Comparison of ENCODE assay signal across 22 cellular contexts in genomic region chr3:10725067-10725466, GRCh38.
A peak's percentile ranks its signal among the peaks of the same experiment; 100 is the strongest.
DNase-seq lines count a peak whose midpoint lies in the region; ATAC-seq and TF ChIP-seq lines count a peak whose summit lies in the region.
"Had no signal": no experiment of that assay in that cellular context is flagged by ENCODE, and none has a peak within 500 bp of the region (broad histone marks: within the 10 kb centered on the region; RNA-seq: fewer than 3 reads in every experiment).

No MANE protein-coding gene starts in this region.

- H3K27me3 ChIP-seq in mammary epithelial cell (ENCODE audit: insufficient read depth, low read length) (no peaks in the 10 kb centered on the region), PC-3 (ENCODE audit: low read length) (peaks cover 70% of the 10 kb centered on the region)
- H3K27me3 ChIP-seq: Peyer's patch had no signal

- DNase-seq in MCF 10A (ENCODE audit: unreplicated experiment) (peak; percentile 19), mammary epithelial cell (no peak), PC-3 (peak; percentile 15), fibroblast of mammary gland (ENCODE audit: low read depth) (peak; percentile 31), osteocyte (ENCODE audit: extremely low spot score, unreplicated experiment) (peak; percentile 53), NCI-H187 (lab: John Stamatoyannopoulos, UW) (no peak), NCI-H446 treated with DMSO at 0.1 percent for 48 hours (lab: John Stamatoyannopoulos, UW) (no peak)
- no peak for DNase-seq in activated CD4-positive, alpha-beta T cell treated with anti-CD3 and anti-CD28 coated beads for 36 hours
- DNase-seq: DMS79, Kasumi-1, MM.1S, NCI-H1048, NCI-H1436 treated with DMSO at 0.1 percent for 48 hours, NCI-H2029, NCI-H345, NCI-H524 treated with DMSO at 0.1 percent for 48 hours, NCI-H82, Peyer's patch had no signal

- dilution Hi-C loops in mammary epithelial cell (cut with HindIII; ENCODE audit: low sequenced_read_pairs) = no loop called here

- no peaks in the 10 kb centered on the region for H3F3A ChIP-seq in PC-3 (ENCODE audit: low read length, unreplicated experiment)

- H3K4me3 Mint-ChIP-seq in MCF 10A (ENCODE audit: unreplicated experiment) (no peak overlapping the region), osteocyte (ENCODE audit: unreplicated experiment) (no peak overlapping the region)
- no peak overlapping the region for H3K4me3 Mint-ChIP-seq in activated CD4-positive, alpha-beta T cell treated with anti-CD3 and anti-CD28 coated beads for 36 hours
- H3K4me3 Mint-ChIP-seq: B cell, CD14-positive monocyte had no signal

- no peaks in the 10 kb centered on the region for H3K36me3 ChIP-seq in mammary epithelial cell (ENCODE audit: insufficient read depth, low read length)
- no peaks in the 10 kb centered on the region for H3K36me3 ChIP-seq in PC-3 (ENCODE audit: low read depth, low read length)
- H3K36me3 ChIP-seq: Peyer's patch had no signal

- CTCF ChIA-PET in MCF 10A (lab: Yijun Ruan, JAX) = interaction anchor here (1.4 kb wide), 1 partner anchor 14 kb away, joined by 5 read pairs; no protein-coding TSS in a partner anchor
- CTCF ChIA-PET in mammary epithelial cell (lab: Charles Lee; ENCODE audit: low non-redundant PET) = no interaction called here
- CTCF ChIA-PET in PC-3 (lab: Charles Lee) = no interaction called here
- CTCF ChIA-PET in activated CD4-positive, alpha-beta T cell treated with anti-CD3 and anti-CD28 coated beads for 36 hours (lab: Charles Lee) = no interaction called here

- no TSS peak for BruUV-seq in MCF 10A (replicated peaks; lab: Mats Ljungman, UMichigan)
- BruUV-seq in mammary epithelial cell (replicated peaks; lab: Mats Ljungman, UMichigan) = no TSS peak
- no TSS peak for BruUV-seq in PC-3 (replicated peaks; lab: Mats Ljungman, UMichigan)

- WGBS in mammary epithelial cell (ENCODE audit: low coverage, missing lambda C conversion rate) = 14% methylated on average over 1 of the region's 1 CpG

- H3K27me3 Mint-ChIP-seq in MCF 10A (ENCODE audit: insufficient read depth, unreplicated experiment) = peaks cover 84% of the 10 kb centered on the region
- H3K27me3 Mint-ChIP-seq in osteocyte (ENCODE audit: unreplicated experiment) = peaks cover 4% of the 10 kb centered on the region
- peaks cover 17% of the 10 kb centered on the region for H3K27me3 Mint-ChIP-seq in activated CD4-positive, alpha-beta T cell treated with anti-CD3 and anti-CD28 coated beads for 36 hours

- H3K27ac ChIP-seq in mammary epithelial cell (ENCODE audit: insufficient read depth, low read depth, low read length) = no peak overlapping the region
- no peak overlapping the region for H3K27ac ChIP-seq in PC-3 (ENCODE audit: low read length)
- H3K27ac ChIP-seq: A549, Peyer's patch had no signal

- intact Hi-C loops in MCF 10A (cut with micrococcal nuclease) (no loop called here), mammary epithelial cell (cut with micrococcal nuclease) (no loop called here), PC-3 (cut with micrococcal nuclease) (no loop called here)
- intact Hi-C loops in activated CD4-positive, alpha-beta T cell treated with anti-CD3 and anti-CD28 coated beads for 36 hours (cut with DNase I, micrococcal nuclease) = no loop called here

- H3K9me3 ChIP-seq in mammary epithelial cell (replicated peaks; ENCODE audit: insufficient read depth, low read length) (no peaks in the 10 kb centered on the region), PC-3 (ENCODE audit: low read length) (no peaks in the 10 kb centered on the region)
- H3K9me3 ChIP-seq: Peyer's patch had no signal

- no peaks in the 10 kb centered on the region for H3K9me2 ChIP-seq in PC-3 (replicated peaks; ENCODE audit: low read length)

- POLR2A ChIA-PET in MCF 10A (lab: Yijun Ruan, JAX) = no interaction called here
- POLR2A ChIA-PET in PC-3 (lab: Charles Lee; ENCODE audit: unreplicated experiment) = no interaction called here
- POLR2A ChIA-PET in activated CD4-positive, alpha-beta T cell treated with anti-CD3 and anti-CD28 coated beads for 36 hours (lab: Charles Lee) = no interaction called here

- in situ Hi-C loops in mammary epithelial cell (cut with MboI; ENCODE audit: low sequenced_read_pairs in 2 of 2) = loop anchor here in 1 of 2 donors (25.0 kb wide), 1 partner anchor 313 kb away; no protein-coding TSS in a partner anchor

- H2AFZ ChIP-seq in mammary epithelial cell (ENCODE audit: low read depth, low read length) (no peak overlapping the region), PC-3 (ENCODE audit: low read length) (no peak overlapping the region)

- no peak overlapping the region for H3K9ac ChIP-seq in mammary epithelial cell (ENCODE audit: insufficient read depth, low read length)
- no peak overlapping the region for H3K9ac ChIP-seq in PC-3 (ENCODE audit: low read length)

- H3K4me1 Mint-ChIP-seq in MCF 10A (ENCODE audit: insufficient read depth, unreplicated experiment) = no peaks in the 10 kb centered on the region
- no peaks in the 10 kb centered on the region for H3K4me1 Mint-ChIP-seq in osteocyte (ENCODE audit: unreplicated experiment)
- no peaks in the 10 kb centered on the region for H3K4me1 Mint-ChIP-seq in activated CD4-positive, alpha-beta T cell treated with anti-CD3 and anti-CD28 coated beads for 36 hours
- H3K4me1 Mint-ChIP-seq: B cell, CD14-positive monocyte had no signal

- H3K79me2 ChIP-seq in mammary epithelial cell (ENCODE audit: insufficient read depth, low read length) (no peaks in the 10 kb centered on the region), PC-3 (ENCODE audit: low read length) (no peaks in the 10 kb centered on the region)

- ATAC-seq in PC-3 = no peak
- ATAC-seq in activated CD4-positive, alpha-beta T cell treated with anti-CD3 and anti-CD28 coated beads for 36 hours = no peak
- ATAC-seq: A549, SK-N-SH treated with all-trans-retinoic acid at 6 μM for 48 hours had no signal

- no peaks in the 10 kb centered on the region for H3K4me1 ChIP-seq in mammary epithelial cell (ENCODE audit: insufficient read depth, low read length)
- H3K4me1 ChIP-seq in PC-3 (ENCODE audit: insufficient read depth, low read length) = no peaks in the 10 kb centered on the region; the same call in 1 of the 2 replicates
- H3K4me1 ChIP-seq: A549, Peyer's patch had no signal

- H3K4me3 ChIP-seq in mammary epithelial cell (replicated peaks in 1 of 3; ENCODE audit: insufficient read depth in 1 of 3, low read depth in 2 of 3, low read length in 3 of 3) = no peak overlapping the region
- no peak overlapping the region for H3K4me3 ChIP-seq in PC-3 (ENCODE audit: low read length)
- H3K4me3 ChIP-seq in fibroblast of mammary gland (ENCODE audit: control insufficient read depth, low read depth, low read length) = no peak overlapping the region
- H3K4me3 ChIP-seq: A549, Peyer's patch had no signal

- H4K20me1 ChIP-seq in mammary epithelial cell (ENCODE audit: insufficient read depth, low read length) = no peaks in the 10 kb centered on the region
- H4K20me1 ChIP-seq in PC-3 (ENCODE audit: low read length) = no peaks in the 10 kb centered on the region

- TF ChIP-seq CTCF in MCF 10A (IDR thresholded peaks at IDR 0.05; ENCODE audit: unreplicated experiment) (no peak), mammary epithelial cell (conservative IDR thresholded peaks at IDR 0.05 in 1 of 2, IDR thresholded peaks at IDR 0.05 in 1 of 2; ENCODE audit: extremely low read depth in 1 of 2, insufficient read depth in 1 of 2, low read depth in 1 of 2, low read length in 2 of 2) (no peak), PC-3 (conservative IDR thresholded peaks at IDR 0.05; ENCODE audit: low read depth, low read length) (no peak), fibroblast of mammary gland (conservative IDR thresholded peaks at IDR 0.05; ENCODE audit: control insufficient read depth, insufficient read depth, low read depth, low read length) (no peak), osteocyte (IDR thresholded peaks at IDR 0.05) (no peak)

- H3K27ac Mint-ChIP-seq in MCF 10A (ENCODE audit: low read depth, unreplicated experiment) (no peak overlapping the region), osteocyte (ENCODE audit: unreplicated experiment) (no peak overlapping the region)
- H3K27ac Mint-ChIP-seq in activated CD4-positive, alpha-beta T cell treated with anti-CD3 and anti-CD28 coated beads for 36 hours = no peak overlapping the region
- H3K27ac Mint-ChIP-seq: B cell, CD14-positive monocyte had no signal

- no peaks in the 10 kb centered on the region for H3K36me3 Mint-ChIP-seq in MCF 10A (ENCODE audit: insufficient read depth, unreplicated experiment)
- no peaks in the 10 kb centered on the region for H3K36me3 Mint-ChIP-seq in osteocyte (ENCODE audit: unreplicated experiment)
- no peaks in the 10 kb centered on the region for H3K36me3 Mint-ChIP-seq in activated CD4-positive, alpha-beta T cell treated with anti-CD3 and anti-CD28 coated beads for 36 hours (ENCODE audit: low read depth)
- H3K36me3 Mint-ChIP-seq: CD14-positive monocyte had no signal

- H3K4me2 ChIP-seq in mammary epithelial cell (ENCODE audit: insufficient read depth, low read depth, low read length) (no peak overlapping the region), PC-3 (ENCODE audit: low read length) (no peak overlapping the region)
- H3K4me2 ChIP-seq: A549 had no signal

- H3K9me3 Mint-ChIP-seq in MCF 10A (ENCODE audit: unreplicated experiment) (no peaks in the 10 kb centered on the region), osteocyte (ENCODE audit: unreplicated experiment) (no peaks in the 10 kb centered on the region)
- H3K9me3 Mint-ChIP-seq in activated CD4-positive, alpha-beta T cell treated with anti-CD3 and anti-CD28 coated beads for 36 hours (ENCODE audit: low read depth) = no peaks in the 10 kb centered on the region

Comparison
In these comparisons a context has a peak if more than half of its experiments do, and no peak if none do; other contexts are left out.
1. DNase-seq: peak in MCF 10A (single experiment), PC-3 (single experiment), fibroblast of mammary gland (single experiment) and osteocyte (single experiment); none in mammary epithelial cell (single experiment), NCI-H187 (0 of 2), activated CD4-positive, alpha-beta T cell treated with anti-CD3 and anti-CD28 coated beads for 36 hours (single experiment) and NCI-H446 treated with DMSO at 0.1 percent for 48 hours (single experiment).